ENCODE assay signal across 16 cellular contexts in the genomic region with DNA sequence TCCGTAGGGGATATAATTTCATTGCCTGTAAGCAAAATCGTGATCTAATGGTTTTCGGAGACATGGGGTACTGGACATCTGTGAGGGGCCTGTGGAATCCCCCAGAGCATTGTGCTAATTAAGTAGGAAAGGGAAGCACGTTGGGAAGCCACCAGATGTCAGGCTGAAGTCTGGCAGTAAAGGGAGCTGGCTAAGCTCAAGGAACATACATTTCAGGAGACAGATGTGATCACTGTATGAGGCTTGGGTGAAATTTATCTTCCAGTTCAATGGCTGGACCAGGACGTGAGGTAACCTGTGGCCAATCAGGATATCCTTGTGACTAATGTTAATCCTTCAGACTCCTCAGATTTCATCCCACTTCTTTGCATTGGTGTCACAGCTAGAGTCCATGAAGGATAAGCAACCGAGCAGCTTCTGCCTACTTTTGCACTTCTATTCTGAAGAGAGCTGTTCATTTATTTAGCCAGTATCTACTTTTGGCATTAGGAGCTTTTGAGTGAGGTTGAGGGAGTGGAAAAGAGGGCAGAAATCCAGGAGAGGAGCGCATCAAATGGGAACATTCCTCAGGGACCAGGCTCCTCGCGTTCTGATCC.
DNase-seq lines count a peak whose midpoint lies in the region; ATAC-seq and TF ChIP-seq lines count a peak whose summit lies in the region.
"Had no signal": no experiment of that assay in that cellular context is flagged by ENCODE, and none has a peak within 500 bp of the region (broad histone marks: within the 10 kb centered on the region; RNA-seq: fewer than 3 reads in every experiment).

No MANE protein-coding gene starts in this region.

- no peaks in the 10 kb centered on the region for H3K27me3 Mint-ChIP-seq in activated CD8-positive, alpha-beta T cell treated with anti-CD3 and anti-CD28 coated beads, Interleukin-2, amount 10 ng/mL, durations not matched to agents 7 days and 5 days (ENCODE audit: low read depth)
- H3K27me3 Mint-ChIP-seq: activated naive CD8-positive, alpha-beta T cell treated with anti-CD3 and anti-CD28 coated beads, Interleukin-2, amount 10 ng/mL, durations not matched to agents 7 days and 5 days; central memory CD8-positive, alpha-beta T cell; stimulated activated naive CD8-positive, alpha-beta T cell treated with anti-CD3 and anti-CD28 coated beads, Interleukin-15, amount 100 ng/mL, for 72 hours had no signal

- peaks cover 4% of the 10 kb centered on the region for H3K9me3 Mint-ChIP-seq in activated CD8-positive, alpha-beta T cell treated with anti-CD3 and anti-CD28 coated beads, Interleukin-2, amount 10 ng/mL, durations not matched to agents 7 days and 5 days (ENCODE audit: insufficient read depth)
- H3K9me3 Mint-ChIP-seq: central memory CD8-positive, alpha-beta T cell had no signal

- peaks cover 25% of the 10 kb centered on the region for H3K4me1 ChIP-seq in A673 (ENCODE audit: insufficient read depth, low read length, poor library complexity, severe bottlenecking)
- no peaks in the 10 kb centered on the region for H3K4me1 ChIP-seq in lower lobe of right lung
- H3K4me1 ChIP-seq: heart right ventricle had no signal

- POLR2A ChIA-PET in A673 (lab: Charles Lee; ENCODE audit: low non-redundant PET): no interaction called here
- POLR2A ChIA-PET in activated CD8-positive, alpha-beta T cell treated with anti-CD3 and anti-CD28 coated beads, Interleukin-2, amount 10 ng/mL, durations not matched to agents 7 days and 5 days (lab: Charles Lee): no interaction called here

- H3K9me3 ChIP-seq in A673 (ENCODE audit: low read depth, low read length, poor library complexity, severe bottlenecking): no peaks in the 10 kb centered on the region
- no peaks in the 10 kb centered on the region for H3K9me3 ChIP-seq in lower lobe of right lung

- H3K4me1 Mint-ChIP-seq in activated CD8-positive, alpha-beta T cell treated with anti-CD3 and anti-CD28 coated beads, Interleukin-2, amount 10 ng/mL, durations not matched to agents 7 days and 5 days (ENCODE audit: low read depth): no peaks in the 10 kb centered on the region
- H3K4me1 Mint-ChIP-seq: activated naive CD8-positive, alpha-beta T cell treated with anti-CD3 and anti-CD28 coated beads, Interleukin-2, amount 10 ng/mL, durations not matched to agents 7 days and 5 days; central memory CD8-positive, alpha-beta T cell; stimulated activated naive CD8-positive, alpha-beta T cell treated with anti-CD3 and anti-CD28 coated beads, Interleukin-15, amount 100 ng/mL, for 72 hours had no signal

- no peak overlapping the region for H3K27ac Mint-ChIP-seq in activated CD8-positive, alpha-beta T cell treated with anti-CD3 and anti-CD28 coated beads, Interleukin-2, amount 10 ng/mL, durations not matched to agents 7 days and 5 days
- H3K27ac Mint-ChIP-seq: activated naive CD8-positive, alpha-beta T cell treated with anti-CD3 and anti-CD28 coated beads, Interleukin-2, amount 10 ng/mL, durations not matched to agents 7 days and 5 days; stimulated activated naive CD8-positive, alpha-beta T cell treated with anti-CD3 and anti-CD28 coated beads, Interleukin-15, amount 100 ng/mL, for 72 hours had no signal

- H3K27me3 ChIP-seq in A673 (replicated peaks; ENCODE audit: insufficient read depth, low read depth, low read length, poor library complexity) (no peaks in the 10 kb centered on the region), lower lobe of right lung (ENCODE audit: low read depth) (no peaks in the 10 kb centered on the region)
- H3K27me3 ChIP-seq: heart right ventricle had no signal

- H3K4me3 ChIP-seq in A673 (ENCODE audit: low read depth, low read length, poor library complexity, severe bottlenecking): no peak overlapping the region
- H3K4me3 ChIP-seq in lower lobe of right lung: no peak overlapping the region
- H3K4me3 ChIP-seq: heart right ventricle, skin epidermis had no signal

- intact Hi-C loops in A673 (cut with micrococcal nuclease; ENCODE audit: unreplicated experiment) (no loop called here), lower lobe of right lung (cut with DNase I) (no loop called here)

- BruUV-seq in A673 (replicated peaks; lab: Mats Ljungman, UMichigan): no TSS peak

- H3K27ac ChIP-seq in A673 (ENCODE audit: low read depth, low read length, poor library complexity, severe bottlenecking) (no peak overlapping the region), lower lobe of right lung (no peak overlapping the region)
- H3K27ac ChIP-seq: heart right ventricle, skin epidermis had no signal

- H3K4me3 Mint-ChIP-seq in activated CD8-positive, alpha-beta T cell treated with anti-CD3 and anti-CD28 coated beads, Interleukin-2, amount 10 ng/mL, durations not matched to agents 7 days and 5 days: no peak overlapping the region
- H3K4me3 Mint-ChIP-seq: activated naive CD8-positive, alpha-beta T cell treated with anti-CD3 and anti-CD28 coated beads, Interleukin-2, amount 10 ng/mL, durations not matched to agents 7 days and 5 days; central memory CD8-positive, alpha-beta T cell; stimulated activated naive CD8-positive, alpha-beta T cell treated with anti-CD3 and anti-CD28 coated beads, Interleukin-15, amount 100 ng/mL, for 72 hours had no signal

- peak; percentile 23; the same call in 1 of the 2 replicates for TF ChIP-seq CTCF in A673 (conservative IDR thresholded peaks at IDR 0.05; ENCODE audit: low read depth, low read length)
- no peak for TF ChIP-seq CTCF in lower lobe of right lung (IDR thresholded peaks at IDR 0.05)

- no peaks in the 10 kb centered on the region for H3K36me3 Mint-ChIP-seq in activated CD8-positive, alpha-beta T cell treated with anti-CD3 and anti-CD28 coated beads, Interleukin-2, amount 10 ng/mL, durations not matched to agents 7 days and 5 days (ENCODE audit: low read depth)
- H3K36me3 Mint-ChIP-seq: activated naive CD8-positive, alpha-beta T cell treated with anti-CD3 and anti-CD28 coated beads, Interleukin-2, amount 10 ng/mL, durations not matched to agents 7 days and 5 days had no signal

- CTCF ChIA-PET in A673 (lab: Charles Lee): no interaction called here
- CTCF ChIA-PET in activated CD8-positive, alpha-beta T cell treated with anti-CD3 and anti-CD28 coated beads, Interleukin-2, amount 10 ng/mL, durations not matched to agents 7 days and 5 days (lab: Charles Lee): no interaction called here

- peak; percentile 67 for DNase-seq in A673 (ENCODE audit: low spot score)
- peak; percentile 46 for DNase-seq in LHCN-M2 (ENCODE audit: low read depth)
- DNase-seq in islet precursor cell: peak; percentile 45
- no peak for DNase-seq in lower lobe of right lung
- DNase-seq in activated CD8-positive, alpha-beta T cell treated with anti-CD3 and anti-CD28 coated beads, Interleukin-2, amount 10 ng/mL, durations not matched to agents 7 days and 5 days: no peak
- DNase-seq: activated naive CD8-positive, alpha-beta T cell treated with anti-CD3 and anti-CD28 coated beads, Interleukin-2, amount 10 ng/mL, durations not matched to agents 7 days and 5 days; activated T-cell treated with anti-CD3 and anti-CD28 coated beads for 4 hours; COR-L47; heart right ventricle; NCI-H2227 treated with DMSO at 0.1 percent for 48 hours; stimulated activated naive CD8-positive, alpha-beta T cell treated with anti-CD3 and anti-CD28 coated beads, Interleukin-15, amount 100 ng/mL, for 72 hours had no signal

- ATAC-seq in SK-N-SH treated with all-trans-retinoic acid at 6 μM for 48 hours: peak; percentile 40; the same call in 1 of the 3 replicates
- ATAC-seq in lower lobe of right lung: no peak
- ATAC-seq in HG02981 (IDR thresholded peaks at IDR 0.05; ENCODE audit: unreplicated experiment): no peak
- ATAC-seq in activated CD8-positive, alpha-beta T cell treated with anti-CD3 and anti-CD28 coated beads, Interleukin-2, amount 10 ng/mL, durations not matched to agents 7 days and 5 days: no peak
- ATAC-seq in esophagus mucosa: no peak
- ATAC-seq: heart right ventricle; stimulated activated naive CD8-positive, alpha-beta T cell treated with anti-CD3 and anti-CD28 coated beads, Interleukin-15, amount 100 ng/mL, for 72 hours had no signal

- H3K36me3 ChIP-seq in A673 (ENCODE audit: insufficient read depth, low read length, poor library complexity, severe bottlenecking) (no peaks in the 10 kb centered on the region), lower lobe of right lung (no peaks in the 10 kb centered on the region)
- H3K36me3 ChIP-seq: heart right ventricle had no signal

TF ChIP-seq in SK-N-SH treated with all-trans-retinoic acid at 6 μM for 48 hours, 23 proteins besides CTCF, POLR2A, EP300 and RAD21 (continues in another document):
- TF ChIP-seq, protein P1, sequence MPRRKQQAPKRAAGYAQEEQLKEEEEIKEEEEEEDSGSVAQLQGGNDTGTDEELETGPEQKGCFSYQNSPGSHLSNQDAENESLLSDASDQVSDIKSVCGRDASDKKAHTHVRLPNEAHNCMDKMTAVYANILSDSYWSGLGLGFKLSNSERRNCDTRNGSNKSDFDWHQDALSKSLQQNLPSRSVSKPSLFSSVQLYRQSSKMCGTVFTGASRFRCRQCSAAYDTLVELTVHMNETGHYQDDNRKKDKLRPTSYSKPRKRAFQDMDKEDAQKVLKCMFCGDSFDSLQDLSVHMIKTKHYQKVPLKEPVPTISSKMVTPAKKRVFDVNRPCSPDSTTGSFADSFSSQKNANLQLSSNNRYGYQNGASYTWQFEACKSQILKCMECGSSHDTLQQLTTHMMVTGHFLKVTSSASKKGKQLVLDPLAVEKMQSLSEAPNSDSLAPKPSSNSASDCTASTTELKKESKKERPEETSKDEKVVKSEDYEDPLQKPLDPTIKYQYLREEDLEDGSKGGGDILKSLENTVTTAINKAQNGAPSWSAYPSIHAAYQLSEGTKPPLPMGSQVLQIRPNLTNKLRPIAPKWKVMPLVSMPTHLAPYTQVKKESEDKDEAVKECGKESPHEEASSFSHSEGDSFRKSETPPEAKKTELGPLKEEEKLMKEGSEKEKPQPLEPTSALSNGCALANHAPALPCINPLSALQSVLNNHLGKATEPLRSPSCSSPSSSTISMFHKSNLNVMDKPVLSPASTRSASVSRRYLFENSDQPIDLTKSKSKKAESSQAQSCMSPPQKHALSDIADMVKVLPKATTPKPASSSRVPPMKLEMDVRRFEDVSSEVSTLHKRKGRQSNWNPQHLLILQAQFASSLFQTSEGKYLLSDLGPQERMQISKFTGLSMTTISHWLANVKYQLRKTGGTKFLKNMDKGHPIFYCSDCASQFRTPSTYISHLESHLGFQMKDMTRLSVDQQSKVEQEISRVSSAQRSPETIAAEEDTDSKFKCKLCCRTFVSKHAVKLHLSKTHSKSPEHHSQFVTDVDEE (CRISPR knock-in tag; IDR thresholded peaks at IDR 0.05): peak; percentile 69; the same call in 1 of the 2 replicates
- TF ChIP-seq TCF4 (CRISPR knock-in tag; IDR thresholded peaks at IDR 0.05; ENCODE audit: borderline replicate concordance): peak; percentile 92

Comparison
In these comparisons a context has a peak if more than half of its experiments do, and no peak if none do; other contexts are left out.
1. DNase-seq: peak in A673 (single experiment), LHCN-M2 (single experiment) and islet precursor cell (single experiment); none in lower lobe of right lung (single experiment) and activated CD8-positive, alpha-beta T cell treated with anti-CD3 and anti-CD28 coated beads, Interleukin-2, amount 10 ng/mL, durations not matched to agents 7 days and 5 days (single experiment).